ENCODE assay signal across 9 cellular contexts in the genomic region with DNA sequence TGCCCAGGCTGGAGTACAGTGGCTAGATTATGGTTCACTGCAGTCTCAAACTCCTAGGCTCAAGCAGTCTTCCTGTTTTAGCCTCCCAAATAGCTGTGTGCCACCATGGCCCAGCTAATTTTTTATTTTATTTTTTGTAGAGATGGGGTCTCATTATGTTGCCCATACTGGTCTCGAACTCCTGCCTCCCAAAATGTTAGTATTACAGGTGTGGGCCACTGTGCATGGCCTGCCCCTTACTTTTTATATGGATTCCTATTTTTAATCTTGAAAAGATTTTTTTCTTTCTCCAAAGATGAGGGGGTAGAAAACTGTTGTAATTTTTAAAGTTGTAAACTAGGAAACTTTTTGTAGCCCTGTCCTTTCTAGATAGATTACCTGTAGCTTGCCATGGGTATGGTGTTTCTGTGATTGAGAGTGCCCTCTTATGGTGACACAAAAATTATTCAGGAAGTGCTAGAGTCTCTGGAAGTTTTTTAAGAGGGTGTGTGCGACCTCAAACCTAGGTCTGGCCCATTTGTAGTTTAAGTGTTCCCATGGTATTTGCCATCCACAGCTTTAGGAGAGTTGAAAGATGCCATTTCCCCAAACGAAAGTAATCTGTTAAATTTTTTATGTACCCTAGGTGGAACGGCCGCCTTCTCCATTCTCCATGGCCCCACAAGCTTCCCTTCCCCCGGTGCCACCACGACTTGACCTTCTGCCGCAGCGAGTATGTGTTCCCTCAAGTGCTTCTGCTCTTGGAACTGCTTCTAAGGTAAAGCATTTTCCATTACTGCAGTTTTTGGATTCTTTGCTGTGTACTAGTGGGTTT. TPM values are rescaled to one million over a fixed set of nuclear protein-coding genes. Genes with fewer than 3 reads are reported as not detected.
DNase-seq lines count a peak whose midpoint lies in the region; FAIRE-seq and TF ChIP-seq lines count a peak whose summit lies in the region.
"Had no signal": no experiment of that assay in that cellular context is flagged by ENCODE, and none has a peak within 500 bp of the region (broad histone marks: within the 10 kb centered on the region; RNA-seq: fewer than 3 reads in every experiment).

No MANE protein-coding gene starts in this region.

- peaks cover 11% of the 10 kb centered on the region for H3K36me3 ChIP-seq in smooth muscle cell (ENCODE audit: low read depth)

- TF ChIP-seq CTCF in smooth muscle cell (IDR thresholded peaks at IDR 0.05; ENCODE audit: borderline replicate concordance, insufficient read depth, poor library complexity, severe bottlenecking): peak; percentile 19

- H3K27ac Mint-ChIP-seq in activated naive CD4-positive, alpha-beta T cell treated with anti-CD3 and anti-CD28 coated beads, Interleukin-2, amount 10 ng/mL, durations not matched to agents 7 days and 5 days: peak overlapping the region; percentile 12

- peaks cover 27% of the 10 kb centered on the region for H4K20me1 ChIP-seq in smooth muscle cell (ENCODE audit: low read depth)

- H3K9me3 Mint-ChIP-seq in activated naive CD4-positive, alpha-beta T cell treated with anti-CD3 and anti-CD28 coated beads, Interleukin-2, amount 10 ng/mL, durations not matched to agents 7 days and 5 days: no peaks in the 10 kb centered on the region

- CTCF ChIA-PET in activated naive CD4-positive, alpha-beta T cell treated with anti-CD3 and anti-CD28 coated beads, Interleukin-2, amount 10 ng/mL, durations not matched to agents 7 days and 5 days (lab: Charles Lee): interaction anchor here (0.5 to 3.6 kb wide), 20 partner anchors 9 to 189 kb away, joined by 3 to 28 read pairs (median 4); a partner anchor contains a TSS

- 87% methylated on average over 9 of the region's 9 CpGs for WGBS in smooth muscle cell (ENCODE audit: low lambda C conversion rate)

- H3K36me3 Mint-ChIP-seq in activated naive CD4-positive, alpha-beta T cell treated with anti-CD3 and anti-CD28 coated beads, Interleukin-2, amount 10 ng/mL, durations not matched to agents 7 days and 5 days: peaks cover 53% of the 10 kb centered on the region

- H3K9me3 ChIP-seq in smooth muscle cell (replicated peaks; ENCODE audit: low read depth): no peaks in the 10 kb centered on the region
- H3K9me3 ChIP-seq: HAP-1 had no signal

- FAIRE-seq in TTC549 (lab: Jason Lieb, UNC): peak; percentile 46

- H3K4me1 ChIP-seq in smooth muscle cell (ENCODE audit: low read depth): no peaks in the 10 kb centered on the region
- H3K4me1 ChIP-seq: HAP-1 had no signal

- H3K4me3 ChIP-seq in smooth muscle cell: no peak overlapping the region
- H3K4me3 ChIP-seq: HAP-1 had no signal

- H3K4me1 Mint-ChIP-seq in activated naive CD4-positive, alpha-beta T cell treated with anti-CD3 and anti-CD28 coated beads, Interleukin-2, amount 10 ng/mL, durations not matched to agents 7 days and 5 days: peaks cover 23% of the 10 kb centered on the region

- no peaks in the 10 kb centered on the region for H3K27me3 Mint-ChIP-seq in activated naive CD4-positive, alpha-beta T cell treated with anti-CD3 and anti-CD28 coated beads, Interleukin-2, amount 10 ng/mL, durations not matched to agents 7 days and 5 days

- no peak overlapping the region for H2AFZ ChIP-seq in smooth muscle cell (ENCODE audit: low read depth)

- no peak overlapping the region for H3K4me3 Mint-ChIP-seq in activated naive CD4-positive, alpha-beta T cell treated with anti-CD3 and anti-CD28 coated beads, Interleukin-2, amount 10 ng/mL, durations not matched to agents 7 days and 5 days

- no peak overlapping the region for H3K9ac ChIP-seq in smooth muscle cell (ENCODE audit: low read depth)

- H3K79me2 ChIP-seq in smooth muscle cell (ENCODE audit: low read depth): no peaks in the 10 kb centered on the region

- no peak overlapping the region for H3K27ac ChIP-seq in smooth muscle cell (ENCODE audit: low read depth)

- H3F3A ChIP-seq in smooth muscle cell (ENCODE audit: low read depth): no peaks in the 10 kb centered on the region

- no peak overlapping the region for H3K4me2 ChIP-seq in smooth muscle cell

- no peaks in the 10 kb centered on the region for H3K27me3 ChIP-seq in smooth muscle cell (ENCODE audit: low read depth)

- peak; percentile 27 for DNase-seq in activated naive CD4-positive, alpha-beta T cell treated with anti-CD3 and anti-CD28 coated beads, Interleukin-2, amount 10 ng/mL, durations not matched to agents 7 days and 5 days
- DNase-seq in activated naive CD4-positive, alpha-beta T cell (lab: John Stamatoyannopoulos, UW): no peak
- DNase-seq in KG1 (lab: John Stamatoyannopoulos, UW) (peak; percentile 16), germinal center (ENCODE audit: low spot score) (peak; percentile 59), smooth muscle cell (lab: John Stamatoyannopoulos, UW; ENCODE audit: unreplicated experiment) (no peak), cerebellar nuclear complex (lab: John Stamatoyannopoulos, UW) (no peak)
- no peak for DNase-seq in activated CD8-positive, alpha-beta memory T cell treated with anti-CD3 and anti-CD28 coated beads, Interleukin-2, amount 50 U/mL, for 4 hours

RNA-seq across cellular contexts. Expression of a gene that starts 32.4 kb away (rescaled TPM):
- total RNA-seq in smooth muscle cell: 138 and 160 TPM in 2 replicates
- 30.7 and 32.1 TPM in 2 replicates for polyA plus RNA-seq in smooth muscle cell

RNA-seq across cellular contexts. Expression of a gene that starts 49.8 kb away (rescaled TPM):
- 14.6 and 16.1 TPM in 2 replicates for total RNA-seq in smooth muscle cell
- polyA plus RNA-seq in smooth muscle cell: 53.3 and 63.1 TPM in 2 replicates

RNA-seq across cellular contexts. Expression of a gene that starts 56.1 kb away (rescaled TPM):
- total RNA-seq in smooth muscle cell: 1.4 and 7.0 TPM in 2 replicates
- 5.2 and 7.2 TPM in 2 replicates for polyA plus RNA-seq in smooth muscle cell

Comparison
In these comparisons a context has a peak if more than half of its experiments do, and no peak if none do; other contexts are left out.
1. DNase-seq: peak in activated naive CD4-positive, alpha-beta T cell treated with anti-CD3 and anti-CD28 coated beads, Interleukin-2, amount 10 ng/mL, durations not matched to agents 7 days and 5 days (single experiment), KG1 (single experiment) and germinal center (single experiment); none in activated naive CD4-positive, alpha-beta T cell (0 of 4), smooth muscle cell (single experiment), activated CD8-positive, alpha-beta memory T cell treated with anti-CD3 and anti-CD28 coated beads, Interleukin-2, amount 50 U/mL, for 4 hours (single experiment) and cerebellar nuclear complex (0 of 2).